In genomic region chrX:27057883-27058282, GRCh38 we compare ENCODE assay signal across 23 cellular contexts.
DNase-seq lines count a peak whose midpoint lies in the region; ATAC-seq and TF ChIP-seq lines count a peak whose summit lies in the region.
"Had no signal": no experiment of that assay in that cellular context is flagged by ENCODE, and none has a peak within 500 bp of the region (broad histone marks: within the 10 kb centered on the region; RNA-seq: fewer than 3 reads in every experiment).

No MANE protein-coding gene starts in this region.

- no peaks in the 10 kb centered on the region for H3K4me1 Mint-ChIP-seq in endodermal cell

- H3K27me3 Mint-ChIP-seq in endodermal cell (ENCODE audit: insufficient read depth), result no peaks in the 10 kb centered on the region

- no peak overlapping the region for H3K4me3 Mint-ChIP-seq in endodermal cell
- H3K4me3 Mint-ChIP-seq: HFFc6 had no signal

- no peaks in the 10 kb centered on the region for H3K36me3 Mint-ChIP-seq in endodermal cell (ENCODE audit: low read depth)

- TF ChIP-seq CTCF in endodermal cell (conservative IDR thresholded peaks at IDR 0.05), result no peak

- H3K27ac Mint-ChIP-seq in endodermal cell, result no peak overlapping the region
- H3K27ac Mint-ChIP-seq: HFFc6 had no signal

- H3K27ac ChIP-seq in endodermal cell (ENCODE audit: low read depth, low read length), result no peak overlapping the region
- H3K27ac ChIP-seq: RWPE1 had no signal

- DNase-seq in NCI-H748 (lab: John Stamatoyannopoulos, UW; ENCODE audit: unreplicated experiment) (peak; percentile 7), NCI-H748 treated with DMSO at 0.1 percent for 48 hours (lab: John Stamatoyannopoulos, UW) (no peak), NCI-H526 (lab: John Stamatoyannopoulos, UW) (peak; percentile 56 to 66), endodermal cell (peak; percentile 71), NCI-H1092 treated with DMSO at 0.1 percent for 48 hours (lab: John Stamatoyannopoulos, UW) (no peak), NCI-H2196 treated with DMSO at 0.1 percent for 48 hours (lab: John Stamatoyannopoulos, UW; ENCODE audit: unreplicated experiment) (no peak), left cardiac atrium (no peak)
- DNase-seq: 8988T, Calu3, DMS79 treated with DMSO at 0.1 percent for 48 hours, HFFc6, IMR-90, KG1, NCI-H1048, NCI-H1417 treated with DMSO at 0.1 percent for 48 hours, NCI-H1694 treated with DMSO at 0.1 percent for 48 hours, NCI-H446, NCI-H524 treated with DMSO at 0.1 percent for 48 hours, SHP77 had no signal

- H3K4me3 ChIP-seq in endodermal cell (ENCODE audit: low read length), result no peak overlapping the region
- H3K4me3 ChIP-seq: HAP-1 had no signal

- ATAC-seq in left cardiac atrium, result no peak
- ATAC-seq in HG03342 (IDR thresholded peaks at IDR 0.05; ENCODE audit: unreplicated experiment), result no peak
- ATAC-seq: Panc1 had no signal

- WGBS in endodermal cell (ENCODE audit: insufficient coverage in 1 of 2, insufficient read length in 1 of 2), 2 experiments, result 77% methylated on average over 5 of the region's 5 CpGs; no CpG with 5 or more reads in 1 of the 2 experiments

- H3K27me3 ChIP-seq in endodermal cell (ENCODE audit: control insufficient read depth, insufficient read depth, low read length, poor library complexity, severe bottlenecking), result no peaks in the 10 kb centered on the region

- no peak overlapping the region for H3K9ac ChIP-seq in endodermal cell (ENCODE audit: extremely low read depth, low read length, poor library complexity, severe bottlenecking)

- H3K9me3 ChIP-seq in endodermal cell (ENCODE audit: control insufficient read depth, low read length), result no peaks in the 10 kb centered on the region
- H3K9me3 ChIP-seq: HAP-1 had no signal

- H3K4me1 ChIP-seq in endodermal cell (ENCODE audit: control insufficient read depth, insufficient read depth, low read length), result no peaks in the 10 kb centered on the region
- H3K4me1 ChIP-seq: HAP-1 had no signal

- no peaks in the 10 kb centered on the region for H3K36me3 ChIP-seq in endodermal cell (ENCODE audit: control insufficient read depth, insufficient read depth, low read length)
- H3K36me3 ChIP-seq: HAP-1 had no signal

- intact Hi-C loops in left cardiac atrium (cut with DNase I), result no loop called here

- H3K9me3 Mint-ChIP-seq in endodermal cell, result peaks cover 62% of the 10 kb centered on the region

Comparison
In these comparisons a context has a peak if more than half of its experiments do, and no peak if none do; other contexts are left out.
1. DNase-seq: peak in NCI-H748 (single experiment), NCI-H526 (2 of 2) and endodermal cell (single experiment); none in NCI-H748 treated with DMSO at 0.1 percent for 48 hours (single experiment), NCI-H1092 treated with DMSO at 0.1 percent for 48 hours (single experiment), NCI-H2196 treated with DMSO at 0.1 percent for 48 hours (single experiment) and left cardiac atrium (single experiment).